24 cellular contexts compared by ENCODE assay signal in the genomic region with DNA sequence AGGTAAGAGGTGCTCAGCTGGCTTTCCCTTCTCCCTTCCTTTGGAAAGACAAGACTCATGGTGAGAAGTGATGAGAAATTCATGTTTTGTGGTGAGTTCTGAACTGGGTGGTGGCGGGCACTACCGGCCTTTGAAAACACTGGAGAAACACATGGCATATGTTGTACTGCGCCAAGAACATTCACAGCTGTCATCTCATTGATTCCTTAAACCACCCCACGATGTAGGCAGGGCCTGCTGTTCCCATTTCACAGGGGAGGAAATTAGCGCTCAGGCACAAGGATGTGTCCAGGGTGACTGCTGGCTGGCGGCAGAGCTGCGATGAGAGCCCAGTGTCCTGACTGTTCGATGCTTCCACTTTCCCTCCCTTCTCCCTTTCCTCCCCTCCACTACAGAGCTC. TPM values are rescaled to one million over a fixed set of nuclear protein-coding genes. Genes with fewer than 3 reads are reported as not detected.
"Had no signal": no experiment of that assay in that cellular context is flagged by ENCODE, and none has a peak within 500 bp of the region (broad histone marks: within the 10 kb centered on the region; RNA-seq: fewer than 3 reads in every experiment).

No MANE protein-coding gene starts in this region.

- H3K36me3 ChIP-seq: suprapubic skin, vagina had no signal

- DNase-seq: activated CD4-positive, alpha-beta T cell treated with anti-CD3 and anti-CD28 coated beads, Interleukin-2, amount 10 ng/mL, durations not matched to agents 24 days and 14 days; activated CD8-positive, alpha-beta T cell treated with anti-CD3 and anti-CD28 coated beads for 36 hours; activated naive CD4-positive, alpha-beta T cell; activated naive CD8-positive, alpha-beta T cell treated with anti-CD3 and anti-CD28 coated beads for 36 hours; activated T-cell treated with anti-CD3 and anti-CD28 coated beads, Interleukin-2, amount 50 U/mL, for 1 hour; amniotic stem cell; foreskin fibroblast; hypothalamus; psoas muscle; small intestine; stimulated activated CD4-positive, alpha-beta T cell treated with anti-CD3 and anti-CD28 coated beads, Interleukin-15, amount 100 ng/mL, for 24 hours; stimulated activated CD4-positive, alpha-beta T cell treated with anti-CD3 and anti-CD28 coated beads, Interleukin-2, amount 100 ng/mL, for 48 hours; T-helper 9 cell; trophoblast cell had no signal

- H3K4me1 ChIP-seq: psoas muscle had no signal

- H3K9me3 ChIP-seq: psoas muscle, suprapubic skin, vagina had no signal

- ATAC-seq: activated CD8-positive, alpha-beta T cell treated with anti-CD3 and anti-CD28 coated beads for 36 hours; activated T-helper 17 cell treated with anti-CD3 and anti-CD28 coated beads, Interleukin-2, amount 50 U/mL, for 72 hours; psoas muscle; right cardiac atrium had no signal

- H3K4me3 ChIP-seq: psoas muscle, suprapubic skin, vagina had no signal

- H3K27ac ChIP-seq: psoas muscle, suprapubic skin, vagina had no signal

RNA-seq across cellular contexts. Expression of a gene that starts 1.6 kb away (rescaled TPM):
- total RNA-seq: activated CD8-positive, alpha-beta T cell treated with anti-CD3 and anti-CD28 coated beads for 36 hours; osteoblast had no signal
- polyA plus RNA-seq: keratinocyte had no signal

RNA-seq across cellular contexts. Expression of a gene that starts 45.7 kb away (rescaled TPM):
- total RNA-seq: activated CD4-positive, alpha-beta T cell treated with anti-CD3 and anti-CD28 coated beads, Interleukin-2, amount 10 ng/mL, durations not matched to agents 24 days and 14 days; activated CD8-positive, alpha-beta T cell treated with anti-CD3 and anti-CD28 coated beads for 36 hours; activated naive CD8-positive, alpha-beta T cell treated with anti-CD3 and anti-CD28 coated beads for 36 hours; activated T-helper 17 cell treated with anti-CD3 and anti-CD28 coated beads, Interleukin-2, amount 50 U/mL, for 72 hours; dermis microvascular lymphatic vessel endothelial cell; lung microvascular endothelial cell; mesothelial cell of epicardium; neural crest cell; osteoblast; psoas muscle; right cardiac atrium; suprapubic skin; vagina had no signal
- polyA plus RNA-seq: keratinocyte, psoas muscle, right cardiac atrium, small intestine had no signal
